26 cellular contexts compared by ENCODE assay signal in the genomic region with DNA sequence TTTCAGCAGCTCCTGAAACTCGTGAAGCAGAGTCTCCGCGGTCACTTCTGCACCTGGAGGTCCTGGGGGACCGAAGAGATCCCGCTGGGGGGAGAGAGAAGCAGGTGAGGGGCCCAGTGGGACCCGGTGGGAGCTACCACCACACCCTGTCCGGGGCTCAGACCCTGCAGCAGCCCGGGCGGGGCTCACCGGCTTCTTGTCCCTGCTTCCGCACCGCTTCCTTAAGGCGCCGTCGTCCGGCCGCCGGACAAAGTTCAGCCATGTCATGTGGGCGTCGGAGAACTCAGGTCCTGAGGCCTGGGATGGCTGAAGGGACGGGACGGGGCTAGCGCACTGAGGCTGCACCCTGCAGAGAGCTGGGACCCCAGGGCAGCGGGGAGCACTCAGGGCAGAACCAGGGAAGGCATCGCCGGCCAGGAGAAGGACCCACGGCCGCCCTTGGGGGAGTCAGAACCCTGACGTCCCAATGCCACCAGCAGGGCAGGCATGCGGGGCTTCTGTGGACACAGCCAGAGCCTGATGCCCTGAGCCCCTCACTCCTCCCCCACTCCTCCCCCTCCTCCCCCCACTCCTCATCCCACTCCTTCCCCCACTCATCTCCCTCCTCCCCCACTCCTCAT. TPM values are rescaled to one million over a fixed set of nuclear protein-coding genes. Genes with fewer than 3 reads are reported as not detected.
DNase-seq lines count a peak whose midpoint lies in the region; ATAC-seq, FAIRE-seq and TF ChIP-seq lines count a peak whose summit lies in the region.
"Had no signal": no experiment of that assay in that cellular context is flagged by ENCODE, and none has a peak within 500 bp of the region (broad histone marks: within the 10 kb centered on the region; RNA-seq: fewer than 3 reads in every experiment).

No MANE protein-coding gene starts in this region.

- intact Hi-C loops in heart left ventricle (cut with DNase I), result loop anchor here in 1 of 10 donors (2.0 kb wide), 1 partner anchor 120 kb away; no protein-coding TSS in a partner anchor
- intact Hi-C loops in cardiac septum (cut with DNase I), result no loop called here
- intact Hi-C loops in K562 (cut with micrococcal nuclease), result no loop called here

- TF ChIP-seq RAD21 in K562 (CRISPR knock-in tag; conservative IDR thresholded peaks at IDR 0.05 in 1 of 2, IDR thresholded peaks at IDR 0.05 in 1 of 2), result no peak

- no peak for TF ChIP-seq POLR2A in heart left ventricle (IDR thresholded peaks at IDR 0.05)
- no peak for TF ChIP-seq POLR2A in K562 (conservative IDR thresholded peaks at IDR 0.05)

- no peak for TF ChIP-seq EP300 in K562 (IDR thresholded peaks at IDR 0.05; ENCODE audit: low read length)

- WGBS in heart left ventricle, 4 donors, result 58 to 76% (median 66%) methylated on average over 22 to 30 of the region's 30 CpGs
- 48% methylated on average over 25 of the region's 30 CpGs for WGBS in K562 (ENCODE audit: insufficient coverage, low coverage, missing lambda C conversion rate)

- no peaks in the 10 kb centered on the region for H3K9me1 ChIP-seq in K562 (ENCODE audit: control insufficient read depth, insufficient read depth, low read length)

- peaks cover 14 to 59% (median 27%) of the 10 kb centered on the region in 9 donors for H3K27me3 ChIP-seq in heart left ventricle
- H3K27me3 ChIP-seq in K562 (ENCODE audit: control insufficient read depth in 2 of 2, insufficient read depth in 2 of 2, low read length in 2 of 2), result no peaks in the 10 kb centered on the region
- peaks cover 19 to 33% of the 10 kb centered on the region in 2 donors for H3K27me3 ChIP-seq in mucosa of rectum (ENCODE audit: control insufficient read depth in 2 of 2, insufficient read depth in 2 of 2, low read length in 2 of 2)
- H3K27me3 ChIP-seq in subcutaneous abdominal adipose tissue (ENCODE audit: control insufficient read depth in 5 of 5, insufficient read depth in 4 of 5, low read length in 5 of 5), result peaks cover 31 to 47% (median 37%) of the 10 kb centered on the region in 5 donors

- peak in 1 of 4 donors; percentile 46 for ATAC-seq in heart left ventricle
- ATAC-seq in K562, result peak; percentile 62
- ATAC-seq in HG02973 (IDR thresholded peaks at IDR 0.05; ENCODE audit: unreplicated experiment), result no peak

- H2AFZ ChIP-seq in K562 (ENCODE audit: low read depth, low read length), result no peak overlapping the region

- H3K9me3 ChIP-seq in heart left ventricle, result no peaks in the 10 kb centered on the region
- H3K9me3 ChIP-seq in K562 (replicated peaks; ENCODE audit: control insufficient read depth, insufficient read depth, low read depth, low read length), result no peaks in the 10 kb centered on the region
- no peaks in the 10 kb centered on the region for H3K9me3 ChIP-seq in mucosa of rectum (ENCODE audit: control insufficient read depth in 2 of 2, low read length in 2 of 2)
- H3K9me3 ChIP-seq in subcutaneous abdominal adipose tissue (ENCODE audit: control insufficient read depth in 5 of 5, low read length in 5 of 5), result no peaks in the 10 kb centered on the region
- H3K9me3 ChIP-seq: A549, BE2C, HAP-1 had no signal

- H3K4me1 ChIP-seq in heart left ventricle (peaks cover 0 to 27% (median 0%) of the 10 kb centered on the region in 12 donors), K562 (replicated peaks in 1 of 2; ENCODE audit: control insufficient read depth in 2 of 2, insufficient read depth in 2 of 2, low read length in 2 of 2) (peaks cover 0 to 80% of the 10 kb centered on the region in 2 experiments; a peak in 3 of 5 replicates), mucosa of rectum (ENCODE audit: control insufficient read depth in 2 of 2, insufficient read depth in 2 of 2, low read length in 2 of 2) (peaks cover 0 to 6% of the 10 kb centered on the region in 2 donors), subcutaneous abdominal adipose tissue (ENCODE audit: control insufficient read depth in 5 of 5, insufficient read depth in 5 of 5, low read length in 5 of 5) (peaks cover 0 to 12% (median 0%) of the 10 kb centered on the region in 5 donors)
- H3K4me1 ChIP-seq: HAP-1 had no signal

- POLR2A ChIA-PET in K562 (lab: Yijun Ruan, JAX), result interaction anchor here (0.7 to 1.6 kb wide), 3 partner anchors 11 to 14 kb away, joined by 3 to 4 read pairs (median 3); no protein-coding TSS in a partner anchor

- H3K27ac ChIP-seq in heart left ventricle (peak overlapping the region in 5 of 12 donors; percentile 13 to 57 (median 19)), K562 (ENCODE audit: extremely low read depth, low read depth, low read length) (no peak overlapping the region), mucosa of rectum (ENCODE audit: low read depth in 2 of 2, low read length in 2 of 2) (peak overlapping the region in 1 of 2 donors; percentile 51), subcutaneous abdominal adipose tissue (ENCODE audit: low read depth, low read length) (no peak overlapping the region)

- TF ChIP-seq CTCF in heart left ventricle (IDR thresholded peaks at IDR 0.05), result no peak
- 0 out of 6 replicates have a peak, but pooled peaks of 2 of the 3 experiments have one; percentile 11 to 18 for TF ChIP-seq CTCF in K562 (IDR thresholded peaks at IDR 0.05 in 2 of 3, conservative IDR thresholded peaks at IDR 0.05 in 1 of 3; ENCODE audit: insufficient read depth in 2 of 3, low read depth in 1 of 3, low read length in 3 of 3)

- H3K4me3 ChIP-seq in heart left ventricle, result peak overlapping the region in 11 of 12 donors; percentile 6 to 55 (median 38)
- no peak overlapping the region for H3K4me3 ChIP-seq in K562
- H3K4me3 ChIP-seq in mucosa of rectum (ENCODE audit: low read length in 2 of 2), result peak overlapping the region; percentile 56 to 64
- peak overlapping the region in 3 of 5 donors; percentile 22 to 37 (median 31) for H3K4me3 ChIP-seq in subcutaneous abdominal adipose tissue (ENCODE audit: low read depth in 1 of 5, low read length in 5 of 5)
- H3K4me3 ChIP-seq: A549, HAP-1 had no signal

- H3K36me3 ChIP-seq in heart left ventricle (no peaks in the 10 kb centered on the region), K562 (ENCODE audit: control insufficient read depth, insufficient read depth, low read length) (no peaks in the 10 kb centered on the region), mucosa of rectum (ENCODE audit: control insufficient read depth in 2 of 2, insufficient read depth in 2 of 2, low read length in 2 of 2) (no peaks in the 10 kb centered on the region), subcutaneous abdominal adipose tissue (ENCODE audit: control insufficient read depth in 5 of 5, insufficient read depth in 5 of 5, low read length in 5 of 5) (no peaks in the 10 kb centered on the region)
- H3K36me3 ChIP-seq: BE2C, HAP-1 had no signal

- no peak for FAIRE-seq in K562 (lab: Jason Lieb, UNC)
- FAIRE-seq: A549, D721Med, G401.6 had no signal

- no peak overlapping the region; a peak in 1 of 4 replicates for H3K9ac ChIP-seq in K562 (ENCODE audit: insufficient read depth in 1 of 2, low read depth in 2 of 2, low read length in 2 of 2)
- H3K9ac ChIP-seq in mucosa of rectum (ENCODE audit: low read depth in 1 of 2, low read length in 2 of 2), result peak overlapping the region; percentile 14 to 65
- no peak overlapping the region for H3K9ac ChIP-seq in subcutaneous abdominal adipose tissue (ENCODE audit: low read length in 5 of 5)

- no peaks in the 10 kb centered on the region for H3K79me2 ChIP-seq in K562 (ENCODE audit: control insufficient read depth, insufficient read depth, low read length)

- in situ Hi-C loops in K562 (cut with MboI), result no loop called here

- H4K20me1 ChIP-seq in K562 (replicated peaks; ENCODE audit: control insufficient read depth, insufficient read depth, low read length), result no peaks in the 10 kb centered on the region

- CTCF ChIA-PET in K562 (lab: Yijun Ruan, JAX; ENCODE audit: low intra/inter-chr PET ratio), result no interaction called here

- no peak overlapping the region for H3K4me2 ChIP-seq in K562 (ENCODE audit: insufficient read depth, low read length)
- H3K4me2 ChIP-seq: A549 had no signal

- BruUV-seq in K562 (replicated peaks; lab: Mats Ljungman, UMichigan), result no TSS peak

- DNase-seq in heart left ventricle, result no peak
- DNase-seq in cardiac septum (ENCODE audit: low spot score), result no peak
- DNase-seq in K562 (ENCODE audit: extremely low read depth in 1 of 4, low spot score in 3 of 4), result peak in 1 of 4 experiments; percentile 49
- no peak for DNase-seq in C1 segment of cervical spinal cord (lab: John Stamatoyannopoulos, UW)
- DNase-seq in medulla oblongata (ENCODE audit: extremely low spot score), result no peak
- DNase-seq: activated CD4-positive, alpha-beta memory T cell treated with anti-CD3 and anti-CD28 coated beads, Interleukin-2, amount 10 ng/mL, durations not matched to agents 7 days and 5 days; activated CD4-positive, CD25-positive, alpha-beta regulatory T cell; activated gamma-delta T cell treated with Interleukin-2 at 50 U/mL for 16 hours; activated T-cell treated with anti-CD3 and anti-CD28 coated beads for 4 hours; BE2C; cortex of kidney; Kasumi-1; NCI-H1092; NCI-H1930; NCI-H2227 treated with DMSO at 0.1 percent for 48 hours; NCI-H748 treated with DMSO at 0.1 percent for 48 hours; SHP77 treated with DMSO at 0.1 percent for 48 hours; SW 1271 had no signal

RNA-seq across cellular contexts. Expression of a gene that starts 2.2 kb away (rescaled TPM):
- total RNA-seq in heart left ventricle (1 to 10 TPM in 2 of 9 donors, under 1 TPM in 5, not detected in 2; 0.72 to 3.5 (median 0.85) TPM), cardiac septum (2.6 TPM), K562 (2014; rRNA removed) (1.3 and 1.6 TPM in 2 replicates), K562 (2014; rRNA removed; fragmentation: Illumina TruSeq; extraction: Trizol) (not detected in 2 replicates), K562 (2015; rRNA removed; fragmentation: Illumina TruSeq; extraction: Trizol) (0.58 and 0.75 TPM in 2 replicates), K562 (2021) (2.2 and 3.7 TPM in 2 replicates)
- polyA plus RNA-seq in heart left ventricle (under 1 TPM; 0.84 to 0.93 TPM), K562 (2011; rRNA removed) (0.43 and 1.1 TPM in 2 replicates), K562 (2014; fragmentation: Illumina TruSeq; extraction: Trizol) (1.1 TPM in 1 of 2 replicates, not detected in the other), K562 (2014; fragmentation: Nextera tagmentation; extraction: Ambion mirVana) (under 1 TPM in 1 of 2 experiments, not detected in 1; 0.11 TPM), K562 (2014; rRNA removed) (1.3 and 4.3 TPM in 2 replicates)
- 2.5 and 12.6 TPM in 2 replicates for total RNA-seq in K562 (2011; cell fraction: chromatin; rRNA removed; ENCODE audit: low replicate concordance)
- total RNA-seq in K562 (2011; cell fraction: nucleolus; rRNA removed), result 9.5 and 10.8 TPM in 2 replicates
- total RNA-seq in K562 (2011; cell fraction: nucleoplasm; rRNA removed), result 4.3 and 7.0 TPM in 2 replicates
- 0.50 and 1.2 TPM in 2 replicates for polyA plus RNA-seq in K562 (2011; cell fraction: cytosol; rRNA removed)
- polyA plus RNA-seq in K562 (2011; cell fraction: nucleus; rRNA removed), result 18.7 and 21.7 TPM in 2 replicates
- 1.6 and 4.8 TPM in 2 replicates for polyA plus RNA-seq in K562 (2012)
- polyA minus RNA-seq in K562 (2011; rRNA and poly(A)+ RNA removed), result not detected in 2 replicates
- not detected in 2 replicates for polyA minus RNA-seq in K562 (2011; cell fraction: cytosol; rRNA and poly(A)+ RNA removed)
- 1.1 and 1.8 TPM in 2 replicates for polyA minus RNA-seq in K562 (2011; cell fraction: nucleus; rRNA and poly(A)+ RNA removed)
- total RNA-seq: liver had no signal

RNA-seq across cellular contexts. Expression of a gene that starts 12.3 kb away (rescaled TPM):
- total RNA-seq in heart left ventricle, result 10 to 100 TPM in 7 of 9 donors, 1 to 10 TPM in 2; 8.1 to 21.4 (median 11.2) TPM
- polyA plus RNA-seq in heart left ventricle, result 10 to 100 TPM in 1 of 2 donors, 1 to 10 TPM in 1; 6.7 to 15.7 TPM
- 11.1 TPM for total RNA-seq in cardiac septum
- total RNA-seq in K562 (2011; cell fraction: chromatin; rRNA removed; ENCODE audit: low replicate concordance), result 17.5 and 35.5 TPM in 2 replicates
- total RNA-seq in K562 (2011; cell fraction: nucleolus; rRNA removed), result 36.8 and 43.7 TPM in 2 replicates
- total RNA-seq in K562 (2011; cell fraction: nucleoplasm; rRNA removed), result 21.1 and 24.3 TPM in 2 replicates
- total RNA-seq in K562 (2014; rRNA removed), result 29.8 and 33.0 TPM in 2 replicates
- total RNA-seq in K562 (2014; rRNA removed; fragmentation: Illumina TruSeq; extraction: Trizol), result 6.8 and 9.0 TPM in 2 replicates
- total RNA-seq in K562 (2015; rRNA removed; fragmentation: Illumina TruSeq; extraction: Trizol), result 12.8 and 13.9 TPM in 2 replicates
- total RNA-seq in K562 (2021), result 27.9 and 28.1 TPM in 2 replicates
- 5.6 and 7.8 TPM in 2 replicates for polyA plus RNA-seq in K562 (2011; rRNA removed)
- polyA plus RNA-seq in K562 (2011; cell fraction: cytosol; rRNA removed), result 10.2 and 34.2 TPM in 2 replicates
- polyA plus RNA-seq in K562 (2011; cell fraction: nucleus; rRNA removed), result 7.7 and 12.7 TPM in 2 replicates
- polyA plus RNA-seq in K562 (2012), result 13.9 and 16.7 TPM in 2 replicates
- 8.4 and 9.9 TPM in 2 replicates for polyA plus RNA-seq in K562 (2014; fragmentation: Illumina TruSeq; extraction: Trizol)
- 1 to 10 TPM in 1 of 2 experiments, under 1 TPM in 1; 0.68 to 1.0 TPM for polyA plus RNA-seq in K562 (2014; fragmentation: Nextera tagmentation; extraction: Ambion mirVana)
- polyA plus RNA-seq in K562 (2014; rRNA removed), result 15.8 and 17.2 TPM in 2 replicates
- 6.9 and 10.1 TPM in 2 replicates for polyA minus RNA-seq in K562 (2011; rRNA and poly(A)+ RNA removed)
- 9.6 and 12.9 TPM in 2 replicates for polyA minus RNA-seq in K562 (2011; cell fraction: cytosol; rRNA and poly(A)+ RNA removed)
- polyA minus RNA-seq in K562 (2011; cell fraction: nucleus; rRNA and poly(A)+ RNA removed), result 23.0 and 24.2 TPM in 2 replicates

RNA-seq across cellular contexts. Expression of a gene that starts 12.5 kb away (rescaled TPM):
- total RNA-seq in heart left ventricle (100 to 1,000 TPM; 102 to 167 (median 120) TPM), cardiac septum (139 TPM), K562 (2014; rRNA removed) (82.6 and 118 TPM in 2 replicates), K562 (2014; rRNA removed; fragmentation: Illumina TruSeq; extraction: Trizol) (18.1 and 30.3 TPM in 2 replicates), K562 (2015; rRNA removed; fragmentation: Illumina TruSeq; extraction: Trizol) (62.2 and 65.2 TPM in 2 replicates), K562 (2021) (152 and 160 TPM in 2 replicates)
- polyA plus RNA-seq in heart left ventricle (100 to 1,000 TPM; 102 to 212 TPM), K562 (2011; rRNA removed) (43.8 and 77.2 TPM in 2 replicates), K562 (2014; fragmentation: Illumina TruSeq; extraction: Trizol) (66.0 and 88.1 TPM in 2 replicates), K562 (2014; fragmentation: Nextera tagmentation; extraction: Ambion mirVana) (1 to 10 TPM in 1 of 2 experiments, under 1 TPM in 1; 0.35 to 4.9 TPM), K562 (2014; rRNA removed) (93.4 and 101 TPM in 2 replicates)
- 114 and 239 TPM in 2 replicates for total RNA-seq in K562 (2011; cell fraction: chromatin; rRNA removed; ENCODE audit: low replicate concordance)
- total RNA-seq in K562 (2011; cell fraction: nucleolus; rRNA removed), result 360 and 385 TPM in 2 replicates
- 146 and 213 TPM in 2 replicates for total RNA-seq in K562 (2011; cell fraction: nucleoplasm; rRNA removed)
- 44.3 and 73.9 TPM in 2 replicates for polyA plus RNA-seq in K562 (2011; cell fraction: cytosol; rRNA removed)
- polyA plus RNA-seq in K562 (2011; cell fraction: nucleus; rRNA removed), result 122 and 161 TPM in 2 replicates
- polyA plus RNA-seq in K562 (2012), result 112 and 208 TPM in 2 replicates
- 59.1 and 63.4 TPM in 2 replicates for polyA minus RNA-seq in K562 (2011; rRNA and poly(A)+ RNA removed)
- 37.0 and 61.3 TPM in 2 replicates for polyA minus RNA-seq in K562 (2011; cell fraction: cytosol; rRNA and poly(A)+ RNA removed)
- 48.9 and 83.4 TPM in 2 replicates for polyA minus RNA-seq in K562 (2011; cell fraction: nucleus; rRNA and poly(A)+ RNA removed)

RNA-seq across cellular contexts. Expression of a gene that starts 29.4 kb away (rescaled TPM):
- 10 to 100 TPM; 23.3 to 43.9 (median 33.2) TPM for total RNA-seq in heart left ventricle
- 10 to 100 TPM; 38.7 to 53.6 TPM for polyA plus RNA-seq in heart left ventricle
- total RNA-seq in cardiac septum, result 37.2 TPM
- total RNA-seq in K562 (2011; cell fraction: chromatin; rRNA removed; ENCODE audit: low replicate concordance), result 155 and 222 TPM in 2 replicates
- 116 and 127 TPM in 2 replicates for total RNA-seq in K562 (2011; cell fraction: nucleolus; rRNA removed)
- total RNA-seq in K562 (2011; cell fraction: nucleoplasm; rRNA removed), result 111 and 123 TPM in 2 replicates
- 110 and 124 TPM in 2 replicates for total RNA-seq in K562 (2014; rRNA removed)
- 47.1 and 51.5 TPM in 2 replicates for total RNA-seq in K562 (2014; rRNA removed; fragmentation: Illumina TruSeq; extraction: Trizol)
- total RNA-seq in K562 (2015; rRNA removed; fragmentation: Illumina TruSeq; extraction: Trizol), result 73.0 and 75.5 TPM in 2 replicates
- total RNA-seq in K562 (2021), result 109 and 112 TPM in 2 replicates
- 36.4 and 45.5 TPM in 2 replicates for polyA plus RNA-seq in K562 (2011; rRNA removed)
- 45.1 and 76.3 TPM in 2 replicates for polyA plus RNA-seq in K562 (2011; cell fraction: cytosol; rRNA removed)
- 61.5 and 87.2 TPM in 2 replicates for polyA plus RNA-seq in K562 (2011; cell fraction: nucleus; rRNA removed)
- polyA plus RNA-seq in K562 (2012), result 72.3 and 75.8 TPM in 2 replicates
- polyA plus RNA-seq in K562 (2014; fragmentation: Illumina TruSeq; extraction: Trizol), result 81.5 and 83.2 TPM in 2 replicates
- polyA plus RNA-seq in K562 (2014; fragmentation: Nextera tagmentation; extraction: Ambion mirVana), result 1 to 10 TPM in 1 of 2 experiments, under 1 TPM in 1; 0.93 to 2.3 TPM
- 107 and 108 TPM in 2 replicates for polyA plus RNA-seq in K562 (2014; rRNA removed)
- polyA minus RNA-seq in K562 (2011; rRNA and poly(A)+ RNA removed), result 12.5 and 14.9 TPM in 2 replicates
- 35.1 and 36.5 TPM in 2 replicates for polyA minus RNA-seq in K562 (2011; cell fraction: cytosol; rRNA and poly(A)+ RNA removed)
- polyA minus RNA-seq in K562 (2011; cell fraction: nucleus; rRNA and poly(A)+ RNA removed), result 33.1 and 42.7 TPM in 2 replicates

RNA-seq across cellular contexts. Expression of a gene that starts 30.3 kb away (rescaled TPM):
- total RNA-seq in heart left ventricle (10 to 100 TPM in 1 of 9 donors, 1 to 10 TPM in 8; 1.1 to 23.8 (median 2.7) TPM), cardiac septum (4.3 TPM), K562 (2014; rRNA removed) (0.23 TPM in 1 of 2 replicates, not detected in the other), K562 (2014; rRNA removed; fragmentation: Illumina TruSeq; extraction: Trizol) (not detected in 2 replicates), K562 (2015; rRNA removed; fragmentation: Illumina TruSeq; extraction: Trizol) (0.07 TPM in 1 of 2 replicates, not detected in the other), K562 (2021) (0.44 and 0.47 TPM in 2 replicates)
- polyA plus RNA-seq in heart left ventricle (1 to 10 TPM; 3.2 to 4.0 TPM), K562 (2011; rRNA removed) (0.08 TPM in 1 of 2 replicates, not detected in the other), K562 (2014; fragmentation: Illumina TruSeq; extraction: Trizol) (not detected in 2 replicates), K562 (2014; fragmentation: Nextera tagmentation; extraction: Ambion mirVana) (not detected), K562 (2014; rRNA removed) (0.16 TPM in 1 of 2 replicates, not detected in the other)
- total RNA-seq in K562 (2011; cell fraction: chromatin; rRNA removed; ENCODE audit: low replicate concordance), result 0.44 TPM in 1 of 2 replicates, not detected in the other
- total RNA-seq in K562 (2011; cell fraction: nucleolus; rRNA removed), result 0.66 and 1.7 TPM in 2 replicates
- not detected in 2 replicates for total RNA-seq in K562 (2011; cell fraction: nucleoplasm; rRNA removed)
- polyA plus RNA-seq in K562 (2011; cell fraction: cytosol; rRNA removed), result 0.19 and 0.39 TPM in 2 replicates
- 0.74 and 1.3 TPM in 2 replicates for polyA plus RNA-seq in K562 (2011; cell fraction: nucleus; rRNA removed)
- polyA plus RNA-seq in K562 (2012), result 0.65 TPM in 1 of 2 replicates, not detected in the other
- polyA minus RNA-seq in K562 (2011; rRNA and poly(A)+ RNA removed), result not detected in 2 replicates
- not detected in 2 replicates for polyA minus RNA-seq in K562 (2011; cell fraction: cytosol; rRNA and poly(A)+ RNA removed)
- polyA minus RNA-seq in K562 (2011; cell fraction: nucleus; rRNA and poly(A)+ RNA removed), result 0.22 and 0.27 TPM in 2 replicates
- polyA plus RNA-seq: A549 had no signal

Comparison
In these comparisons a context has a peak if more than half of its experiments do, and no peak if none do; other contexts are left out.
1. CTCF ChIP-seq: peak in K562 (2 of 3); none in heart left ventricle (0 of 12).
2. H3K9ac ChIP-seq: peak in mucosa of rectum (2 of 2); none in K562 (0 of 2) and subcutaneous abdominal adipose tissue (0 of 5).